11 cellular contexts compared by ENCODE assay signal in genomic region chr6:167094820-167095637, GRCh38. TPM values are rescaled to one million over a fixed set of nuclear protein-coding genes. Genes with fewer than 3 reads are reported as not detected.
DNase-seq lines count a peak whose midpoint lies in the region; ATAC-seq and TF ChIP-seq lines count a peak whose summit lies in the region.
"Had no signal": no experiment of that assay in that cellular context is flagged by ENCODE, and none has a peak within 500 bp of the region (broad histone marks: within the 10 kb centered on the region; RNA-seq: fewer than 3 reads in every experiment).

No MANE protein-coding gene starts in this region.

- peak overlapping the region; percentile 44 for H3K4me3 ChIP-seq in OCI-LY7 (ENCODE audit: low read depth, low read length, poor library complexity, severe bottlenecking)
- H3K4me3 ChIP-seq: A549, right lobe of liver had no signal

- no peak for TF ChIP-seq CTCF in OCI-LY7 (conservative IDR thresholded peaks at IDR 0.05; ENCODE audit: low read length)

- POLR2A ChIA-PET in OCI-LY7 (lab: Charles Lee): interaction anchor here (0.9 to 10.2 kb wide), 7 partner anchors 12 to 139 kb away, joined by 3 to 96 read pairs (median 4); partner anchors contain the start of genes CCR6 and RNASET2

- CTCF ChIA-PET in OCI-LY7 (lab: Charles Lee; ENCODE audit: unreplicated experiment): interaction anchor here (1.7 kb wide), 1 partner anchor 19 kb away, joined by 9 read pairs; no protein-coding TSS in a partner anchor

- no peak overlapping the region for H2AFZ ChIP-seq in OCI-LY7 (ENCODE audit: low read length)

- no peaks in the 10 kb centered on the region for H3K9me2 ChIP-seq in OCI-LY7 (ENCODE audit: insufficient read depth, low read length)

- ATAC-seq in activated CD4-positive, CD25-positive, alpha-beta regulatory T cell treated with anti-CD3 and anti-CD28 coated beads, Interleukin-2, amount 50 U/mL, for 24 hours: peak; percentile 82
- ATAC-seq in HG02885 (IDR thresholded peaks at IDR 0.05; ENCODE audit: poor library complexity, unreplicated experiment): peak; percentile 51
- peak; percentile 49 for ATAC-seq in sciatic nerve
- ATAC-seq in left colon: no peak
- ATAC-seq: A549 had no signal

- H3K4me2 ChIP-seq in OCI-LY7 (ENCODE audit: low read length): peak overlapping the region; percentile 66
- H3K4me2 ChIP-seq: A549 had no signal

- H3K9me3 ChIP-seq in OCI-LY7 (ENCODE audit: low read length): no peaks in the 10 kb centered on the region
- H3K9me3 ChIP-seq: A549, right lobe of liver had no signal

- intact Hi-C loops in OCI-LY7 (cut with micrococcal nuclease; ENCODE audit: unreplicated experiment): loop anchor here (1.0 to 5.0 kb wide), 2 partner anchors 17 to 48 kb away; no protein-coding TSS in a partner anchor
- intact Hi-C loops in sciatic nerve (cut with DNase I): no loop called here
- intact Hi-C loops in left colon (cut with DNase I, micrococcal nuclease): no loop called here

- H3K27ac ChIP-seq in OCI-LY7 (ENCODE audit: low read depth, low read length, poor library complexity, severe bottlenecking): peak overlapping the region; percentile 72
- H3K27ac ChIP-seq: A549, right lobe of liver had no signal

- DNase-seq in activated CD4-positive, CD25-positive, alpha-beta regulatory T cell treated with anti-CD3 and anti-CD28 coated beads, Interleukin-2, amount 50 U/mL, for 72 hours: no peak
- peak; percentile 65 for DNase-seq in OCI-LY7 (ENCODE audit: low spot score)
- no peak for DNase-seq in sciatic nerve (ENCODE audit: low spot score)
- no peak for DNase-seq in left colon
- DNase-seq in NCI-H187 treated with DMSO at 0.1 percent for 48 hours (lab: John Stamatoyannopoulos, UW): no peak
- DNase-seq in activated effector memory CD4-positive, alpha-beta T cell treated with Interleukin-2 at 50 U/mL for 16 hours: no peak
- DNase-seq: NCI-H748 treated with DMSO at 0.1 percent for 48 hours, right lobe of liver had no signal

- peaks cover 89% of the 10 kb centered on the region for H3K4me1 ChIP-seq in OCI-LY7 (ENCODE audit: insufficient read depth, low read length, poor library complexity, severe bottlenecking)
- H3K4me1 ChIP-seq: A549, right lobe of liver had no signal

- no peaks in the 10 kb centered on the region for H3K36me3 ChIP-seq in OCI-LY7 (ENCODE audit: insufficient read depth, low read length)
- H3K36me3 ChIP-seq: right lobe of liver had no signal

- no peaks in the 10 kb centered on the region for H3K79me2 ChIP-seq in OCI-LY7 (ENCODE audit: insufficient read depth, low read depth, low read length)

- no peaks in the 10 kb centered on the region for H4K20me1 ChIP-seq in OCI-LY7 (ENCODE audit: insufficient read depth, low read length)

- BruUV-seq in OCI-LY7 (replicated peaks; lab: Mats Ljungman, UMichigan): no TSS peak

RNA-seq across cellular contexts. Expression of gene CCR6, which starts 27.9 kb away (rescaled TPM):
- 0.05 and 0.35 TPM in 2 replicates for total RNA-seq in OCI-LY7 (2014; rRNA removed; shearing (Covaris generic))
- total RNA-seq in OCI-LY7 (2022): 0.10 TPM in 1 of 2 replicates, not detected in the other
- total RNA-seq in sciatic nerve: not detected
- under 1 TPM; 0.21 to 0.31 TPM for total RNA-seq in left colon
